28 cellular contexts compared by ENCODE assay signal in genomic region chr5:6078881-6079280, GRCh38.
"Had no signal": no experiment of that assay in that cellular context is flagged by ENCODE, and none has a peak within 500 bp of the region (broad histone marks: within the 10 kb centered on the region; RNA-seq: fewer than 3 reads in every experiment).

No MANE protein-coding gene starts in this region.

- FAIRE-seq: urothelium cell line had no signal

- ATAC-seq: stimulated activated effector memory CD8-positive, alpha-beta T cell treated with anti-CD3 and anti-CD28 coated beads, Interleukin-12 subunit alpha, Interleukin-12 subunit beta, amount 100 ng/mL, for 72 hours; stimulated activated memory B cell treated with anti-CD40 and anti-IgM and Interleukin-4, amounts not matched to agents 10 μg/mL and 1 μg/mL and 100 μg/mL, for 72 hours; stimulated activated naive B cell treated with anti-CD40 and anti-IgM and Interleukin-4, amounts not matched to agents 10 μg/mL and 1 μg/mL and 100 μg/mL, for 72 hours; stimulated activated naive CD8-positive, alpha-beta T cell treated with anti-CD3 and anti-CD28 coated beads, Interleukin-15, amount 100 ng/mL, for 72 hours; stimulated activated naive CD8-positive, alpha-beta T cell treated with anti-CD3 and anti-CD28 coated beads, Interleukin-15, Interleukin-2, amounts not matched to agents 100 U/mL and 50 U/mL, for 24 hours; upper lobe of right lung had no signal

- H3K4me1 ChIP-seq: stomach, suprapubic skin, testis, thyroid gland, tibial artery, tibial nerve, transverse colon, upper lobe of left lung, upper lobe of right lung, uterus had no signal

- H3K36me3 Mint-ChIP-seq: stimulated activated effector memory CD8-positive, alpha-beta T cell treated with anti-CD3 and anti-CD28 coated beads, Interleukin-12 subunit alpha, Interleukin-12 subunit beta, amount 100 ng/mL, for 72 hours; stimulated activated memory B cell treated with anti-CD40 and anti-IgM and Interleukin-4, amounts not matched to agents 10 μg/mL and 1 μg/mL and 100 μg/mL, for 72 hours; stimulated activated naive B cell treated with anti-CD40 and anti-IgM and Interleukin-4, amounts not matched to agents 10 μg/mL and 1 μg/mL and 100 μg/mL, for 72 hours; type B pancreatic cell had no signal

- H3K9me3 Mint-ChIP-seq: stimulated activated naive CD8-positive, alpha-beta T cell treated with anti-CD3 and anti-CD28 coated beads, Interleukin-15, Interleukin-2, amounts not matched to agents 100 ng/mL and 50 ng/mL, for 24 hours had no signal

- H3K27ac ChIP-seq: stomach, suprapubic skin, testis, thoracic aorta, thyroid gland, tibial artery, tibial nerve, transverse colon, upper lobe of left lung, upper lobe of right lung, uterus had no signal

- H3K4me1 Mint-ChIP-seq: stimulated activated effector memory CD8-positive, alpha-beta T cell treated with anti-CD3 and anti-CD28 coated beads, Interleukin-12 subunit alpha, Interleukin-12 subunit beta, amount 100 ng/mL, for 72 hours; stimulated activated memory B cell treated with anti-CD40 and anti-IgM and Interleukin-4, amounts not matched to agents 10 μg/mL and 1 μg/mL and 100 μg/mL, for 72 hours; stimulated activated naive B cell treated with anti-CD40 and anti-IgM and Interleukin-4, amounts not matched to agents 10 μg/mL and 1 μg/mL and 100 μg/mL, for 72 hours; stimulated activated naive CD8-positive, alpha-beta T cell treated with anti-CD3 and anti-CD28 coated beads, Interleukin-15, amount 100 ng/mL, for 72 hours had no signal

- H3K27ac Mint-ChIP-seq: stimulated activated effector memory CD8-positive, alpha-beta T cell treated with anti-CD3 and anti-CD28 coated beads, Interleukin-12 subunit alpha, Interleukin-12 subunit beta, amount 100 ng/mL, for 72 hours; stimulated activated memory B cell treated with anti-CD40 and anti-IgM and Interleukin-4, amounts not matched to agents 10 μg/mL and 1 μg/mL and 100 μg/mL, for 72 hours; stimulated activated naive B cell treated with anti-CD40 and anti-IgM and Interleukin-4, amounts not matched to agents 10 μg/mL and 1 μg/mL and 100 μg/mL, for 72 hours; stimulated activated naive CD8-positive, alpha-beta T cell treated with anti-CD3 and anti-CD28 coated beads, Interleukin-15, amount 100 ng/mL, for 72 hours; stimulated activated naive CD8-positive, alpha-beta T cell treated with anti-CD3 and anti-CD28 coated beads, Interleukin-15, Interleukin-2, amounts not matched to agents 100 ng/mL and 50 ng/mL, for 24 hours; type B pancreatic cell had no signal

- H3K9me3 ChIP-seq: stomach, suprapubic skin, testis, thoracic aorta, thyroid gland, tibial artery, tibial nerve, transverse colon, upper lobe of left lung, upper lobe of right lung, uterus had no signal

- H3K4me3 Mint-ChIP-seq: stimulated activated effector memory CD8-positive, alpha-beta T cell treated with anti-CD3 and anti-CD28 coated beads, Interleukin-12 subunit alpha, Interleukin-12 subunit beta, amount 100 ng/mL, for 72 hours; stimulated activated memory B cell treated with anti-CD40 and anti-IgM and Interleukin-4, amounts not matched to agents 10 μg/mL and 1 μg/mL and 100 μg/mL, for 72 hours; stimulated activated naive B cell treated with anti-CD40 and anti-IgM and Interleukin-4, amounts not matched to agents 10 μg/mL and 1 μg/mL and 100 μg/mL, for 72 hours; stimulated activated naive CD8-positive, alpha-beta T cell treated with anti-CD3 and anti-CD28 coated beads, Interleukin-15, amount 100 ng/mL, for 72 hours; stimulated activated naive CD8-positive, alpha-beta T cell treated with anti-CD3 and anti-CD28 coated beads, Interleukin-15, Interleukin-2, amounts not matched to agents 100 ng/mL and 50 ng/mL, for 24 hours; type B pancreatic cell had no signal

- H3K4me3 ChIP-seq: stomach, suprapubic skin, testis, thoracic aorta, thyroid gland, tibial artery, tibial nerve, transverse colon, upper lobe of left lung, upper lobe of right lung, uterus had no signal

- H3K36me3 ChIP-seq: stomach, suprapubic skin, thoracic aorta, thyroid gland, tibial artery, tibial nerve, transverse colon, upper lobe of left lung, upper lobe of right lung, uterus had no signal

- H3K27me3 ChIP-seq: stomach, suprapubic skin, testis, thyroid gland, tibial artery, tibial nerve, transverse colon, upper lobe of left lung, upper lobe of right lung, uterus had no signal

- DNase-seq: stimulated activated CD4-positive, alpha-beta T cell treated with anti-CD3 and anti-CD28 coated beads, Interleukin-2, amount 100 ng/mL, for 48 hours; stimulated activated CD4-positive, alpha-beta T cell treated with anti-CD3 and anti-CD28 coated beads, Interleukin-4, amount 100 ng/mL, for 1 hour; stimulated activated CD4-positive, alpha-beta T cell treated with anti-CD3 and anti-CD28 coated beads, Interleukin-4, amount 100 ng/mL, for 24 hours; stimulated activated CD4-positive, alpha-beta T cell treated with anti-CD3 and anti-CD28 coated beads, Interleukin-4, amount 100 ng/mL, for 4 hours; stimulated activated CD8-positive, alpha-beta memory T cell treated with anti-CD3 and anti-CD28 coated beads, Interleukin-4, amount 100 ng/mL, for 48 hours; stimulated activated naive B cell treated with anti-CD40 and anti-IgM and Interleukin-4, amounts not matched to agents 10 μg/mL and 1 μg/mL and 100 μg/mL, for 72 hours; stimulated activated naive CD4-positive, alpha-beta T cell; stimulated activated naive CD4-positive, alpha-beta T cell treated with Interleukin-2 at 50 U/mL for 16 hours; stimulated activated naive CD8-positive, alpha-beta T cell treated with anti-CD3 and anti-CD28 coated beads, Interleukin-15, amount 100 ng/mL, for 72 hours; stimulated activated naive CD8-positive, alpha-beta T cell treated with anti-CD3 and anti-CD28 coated beads, Interleukin-15, Interleukin-2, amounts not matched to agents 100 U/mL and 50 U/mL, for 24 hours; stomach; substantia nigra; testis; thyroid gland; tibial artery; transverse colon; trophoblast cell; upper lobe of left lung; upper lobe of right lung; uterus had no signal

- H3K27me3 Mint-ChIP-seq: stimulated activated naive B cell treated with anti-CD40 and anti-IgM and Interleukin-4, amounts not matched to agents 10 μg/mL and 1 μg/mL and 100 μg/mL, for 72 hours; stimulated activated naive CD8-positive, alpha-beta T cell treated with anti-CD3 and anti-CD28 coated beads, Interleukin-15, Interleukin-2, amounts not matched to agents 100 ng/mL and 50 ng/mL, for 24 hours had no signal
